In genomic region chr5:27328480-27328879, GRCh38 we compare ENCODE assay signal across 16 cellular contexts.
DNase-seq lines count a peak whose midpoint lies in the region; ATAC-seq, FAIRE-seq and TF ChIP-seq lines count a peak whose summit lies in the region.
"Had no signal": no experiment of that assay in that cellular context is flagged by ENCODE, and none has a peak within 500 bp of the region (broad histone marks: within the 10 kb centered on the region; RNA-seq: fewer than 3 reads in every experiment).

No MANE protein-coding gene starts in this region.

- no peaks in the 10 kb centered on the region for H3K79me2 ChIP-seq in HepG2 (ENCODE audit: insufficient read depth, low read length)
- H3K79me2 ChIP-seq: parathyroid adenoma had no signal

- no peak for TF ChIP-seq POLR2A in HepG2 (IDR thresholded peaks at IDR 0.05; ENCODE audit: insufficient read depth in 1 of 2, low read depth in 2 of 2, low read length in 2 of 2)
- no peak for TF ChIP-seq POLR2A in right lobe of liver (IDR thresholded peaks at IDR 0.05)

- H4K20me1 ChIP-seq in HepG2 (ENCODE audit: insufficient read depth, low read length), result no peaks in the 10 kb centered on the region

- ATAC-seq in HepG2 (no peak), right lobe of liver (no peak), GM18511 (IDR thresholded peaks at IDR 0.05; ENCODE audit: unreplicated experiment) (no peak), HG03442 (IDR thresholded peaks at IDR 0.05; ENCODE audit: unreplicated experiment) (no peak)
- ATAC-seq: T-cell had no signal

- no peak for TF ChIP-seq CTCF in HepG2 (CRISPR knock-in tag; IDR thresholded peaks at IDR 0.05)
- TF ChIP-seq CTCF in right lobe of liver (IDR thresholded peaks at IDR 0.05), result no peak
- no peak for TF ChIP-seq CTCF in fibroblast of pulmonary artery (IDR thresholded peaks at IDR 0.05; ENCODE audit: low read length, missing control alignments)

- no peak for TF ChIP-seq RAD21 in HepG2 (CRISPR knock-in tag; IDR thresholded peaks at IDR 0.05)

- intact Hi-C loops in HepG2 (cut with micrococcal nuclease; ENCODE audit: unreplicated experiment), result no loop called here
- intact Hi-C loops in right lobe of liver (cut with DNase I), result no loop called here

- TF ChIP-seq EP300 in HepG2 (IDR thresholded peaks at IDR 0.05; ENCODE audit: low read depth in 2 of 2, low read length in 2 of 2) (no peak), HepG2 (CRISPR knock-in tag; IDR thresholded peaks at IDR 0.05; ENCODE audit: borderline replicate concordance) (no peak)

- DNase-seq in HepG2 (ENCODE audit: low spot score) (peak; percentile 2), right lobe of liver (no peak), SW 1271 (lab: John Stamatoyannopoulos, UW) (peak; percentile 75 to 91), fibroblast of pulmonary artery (ENCODE audit: low read depth) (peak; percentile 88), GOT3 (lab: John Stamatoyannopoulos, UW) (no peak), DMS114 treated with DMSO at 0.1 percent for 48 hours (lab: John Stamatoyannopoulos, UW; ENCODE audit: unreplicated experiment) (no peak)
- DNase-seq: ACHN, endodermal cell, NCI-H1092 treated with DMSO at 0.1 percent for 48 hours, T-cell had no signal

- 13% methylated on average over 4 of the region's 4 CpGs for WGBS in HepG2 (ENCODE audit: low lambda C conversion rate)
- WGBS in right lobe of liver (ENCODE audit: insufficient coverage, low coverage, low lambda C conversion rate, missing lambda C conversion rate), result 60% methylated on average over 4 of the region's 4 CpGs

- no peak for FAIRE-seq in HepG2 (lab: Jason Lieb, UNC)
- FAIRE-seq: GM12892 had no signal

- CTCF ChIA-PET in HepG2 (lab: Yijun Ruan, JAX; ENCODE audit: low intra/inter-chr PET ratio, low total read pairs), result no interaction called here

- H3K4me1 ChIP-seq in HepG2 (ENCODE audit: insufficient read depth, low read length) (no peaks in the 10 kb centered on the region), right lobe of liver (no peaks in the 10 kb centered on the region)
- H3K4me1 ChIP-seq: parathyroid adenoma, tibial nerve had no signal

- in situ Hi-C loops in HepG2 (cut with HindIII; ENCODE audit: extremely low pct_ligation_motif_present, low pct_unique_long_range_greater_than_20kb), result no loop called here

- H3K4me3 ChIP-seq in HepG2 (replicated peaks in 1 of 3; ENCODE audit: insufficient read depth in 1 of 3, low read depth in 2 of 3, low read length in 3 of 3) (no peak overlapping the region), right lobe of liver (no peak overlapping the region), fibroblast of pulmonary artery (replicated peaks; ENCODE audit: low read depth, low read length) (no peak overlapping the region)
- H3K4me3 ChIP-seq: tibial nerve had no signal

- H3K36me3 ChIP-seq in HepG2 (replicated peaks in 1 of 2; ENCODE audit: control insufficient read depth in 1 of 2, insufficient read depth in 2 of 2, low read length in 2 of 2) (no peaks in the 10 kb centered on the region), right lobe of liver (no peaks in the 10 kb centered on the region)
- H3K36me3 ChIP-seq: tibial nerve had no signal

- H3K9me3 ChIP-seq in HepG2 (ENCODE audit: low read length) (no peaks in the 10 kb centered on the region), right lobe of liver (no peaks in the 10 kb centered on the region)
- H3K9me3 ChIP-seq: tibial nerve had no signal

- no peak overlapping the region for H2AFZ ChIP-seq in HepG2 (ENCODE audit: low read length)
- H2AFZ ChIP-seq: parathyroid adenoma had no signal

- H3K27me3 ChIP-seq in HepG2 (ENCODE audit: control insufficient read depth in 1 of 2, insufficient read depth in 2 of 2, low read length in 2 of 2) (no peaks in the 10 kb centered on the region), right lobe of liver (no peaks in the 10 kb centered on the region)
- H3K27me3 ChIP-seq: tibial nerve had no signal

- no peak overlapping the region for H3K27ac ChIP-seq in HepG2 (ENCODE audit: extremely low read length, insufficient read depth, low read length)
- no peak overlapping the region for H3K27ac ChIP-seq in right lobe of liver
- H3K27ac ChIP-seq: HL-60, parathyroid adenoma, tibial nerve had no signal

- POLR2A ChIA-PET in HepG2 (lab: Yijun Ruan, JAX), result no interaction called here

- BruUV-seq in HepG2 (replicated peaks; lab: Mats Ljungman, UMichigan), result no TSS peak

- H3K9ac ChIP-seq in HepG2 (ENCODE audit: insufficient read depth, low read depth, low read length), result no peak overlapping the region
- H3K9ac ChIP-seq: parathyroid adenoma had no signal

- no peak overlapping the region for H3K4me2 ChIP-seq in HepG2 (ENCODE audit: low read depth, low read length)

TF ChIP-seq in HepG2, 621 proteins besides CTCF, POLR2A, EP300 and RAD21:
- TF ChIP-seq FUBP1 (CRISPR knock-in tag; IDR thresholded peaks at IDR 0.05; ENCODE audit: borderline replicate concordance) (no peak), ATF4 (CRISPR knock-in tag; IDR thresholded peaks at IDR 0.05) (0 out of 4 replicates have a peak, but pooled peaks of 1 of the 2 experiments have one; percentile 43), FOSL2 (CRISPR knock-in tag; IDR thresholded peaks at IDR 0.05) (peak; percentile 48; the same call in 1 of the 2 replicates)

Comparison
In these comparisons a context has a peak if more than half of its experiments do, and no peak if none do; other contexts are left out.
1. DNase-seq: peak in HepG2 (single experiment), SW 1271 (2 of 2) and fibroblast of pulmonary artery (single experiment); none in right lobe of liver (0 of 3), GOT3 (single experiment) and DMS114 treated with DMSO at 0.1 percent for 48 hours (single experiment).